In genomic region chr12:121399391-121400331, GRCh38 we compare ENCODE assay signal across 8 cellular contexts. TPM values are rescaled to one million over a fixed set of nuclear protein-coding genes. Genes with fewer than 3 reads are reported as not detected.
DNase-seq lines count a peak whose midpoint lies in the region; ATAC-seq and TF ChIP-seq lines count a peak whose summit lies in the region.

RNF34 (plus strand) TSS chr12:121400118; CDS start chr12:121400213, 95 bp downstream.

- H3K9me3 ChIP-seq in PC-3 (ENCODE audit: low read length) (no peaks in the 10 kb centered on the region), mucosa of descending colon (no peaks in the 10 kb centered on the region)

- BruUV-seq in PC-3 (replicated peaks; lab: Mats Ljungman, UMichigan) = TSS peak; percentile 92

- H3K27ac ChIP-seq in PC-3 (ENCODE audit: low read length) = peak within 1 kb of the TSS; percentile 52

- intact Hi-C loops in PC-3 (cut with micrococcal nuclease) = loop anchor here (1.0 kb wide), 1 partner anchor 47 kb away; the partner anchor contains the start of gene ANAPC5
- intact Hi-C loops in mucosa of descending colon (cut with DNase I, micrococcal nuclease) = no loop called here

- peak; percentile 27; the same call in 1 of the 2 replicates for TF ChIP-seq EP300 in Ishikawa (IDR thresholded peaks at IDR 0.05; ENCODE audit: borderline replicate concordance)

- DNase-seq in DMS114 treated with DMSO at 0.1 percent for 48 hours (lab: John Stamatoyannopoulos, UW; ENCODE audit: unreplicated experiment) (peak; percentile 97), PC-3 (peak; percentile 99), activated T-cell treated with anti-CD3 and anti-CD28 coated beads for 48 hours (ENCODE audit: low read depth) (peak; percentile 99), epithelial cell of esophagus (ENCODE audit: low read depth) (peak; percentile 99), mucosa of descending colon (peak; percentile 99 to 100 (median 99))
- peak; percentile 97 for DNase-seq in stimulated activated CD8-positive, alpha-beta memory T cell treated with anti-CD3 and anti-CD28 coated beads, Interleukin-4, amount 100 ng/mL, for 24 hours (ENCODE audit: low read depth)

- H3K9me2 ChIP-seq in PC-3 (replicated peaks; ENCODE audit: low read length) = no peaks in the 10 kb centered on the region

- peak within 1 kb of the TSS; percentile 83 for H2AFZ ChIP-seq in PC-3 (ENCODE audit: low read length)

- H3K4me3 ChIP-seq in PC-3 (ENCODE audit: low read length) (peak within 1 kb of the TSS; percentile 97), epithelial cell of esophagus (ENCODE audit: low read length) (peak within 1 kb of the TSS; percentile 88), mucosa of descending colon (peak within 1 kb of the TSS; percentile 82)

- H3K4me1 ChIP-seq in PC-3 (ENCODE audit: insufficient read depth, low read length) = peaks cover 22% of the 10 kb centered on the region
- H3K4me1 ChIP-seq in mucosa of descending colon (ENCODE audit: low read depth) = peaks cover 14% of the 10 kb centered on the region

- H3K36me3 ChIP-seq in PC-3 (ENCODE audit: low read depth, low read length) = peaks cover under 1% of the 10 kb centered on the region; the same call in 1 of the 2 replicates
- H3K36me3 ChIP-seq in mucosa of descending colon (ENCODE audit: low read depth) = no peaks in the 10 kb centered on the region

- POLR2A ChIA-PET in PC-3 (lab: Charles Lee; ENCODE audit: unreplicated experiment) = interaction anchor here (0.5 to 0.6 kb wide), 2 partner anchors 228 to 438 kb away, joined by 3 read pairs; no protein-coding TSS in a partner anchor

- CTCF ChIA-PET in PC-3 (lab: Charles Lee) = interaction anchor here (0.9 kb wide), 1 partner anchor 64 kb away, joined by 6 read pairs; no protein-coding TSS in a partner anchor

- H4K20me1 ChIP-seq in PC-3 (ENCODE audit: low read length) = no peaks in the 10 kb centered on the region

- TF ChIP-seq RAD21 in Ishikawa (IDR thresholded peaks at IDR 0.05; ENCODE audit: low read depth) = no peak

- peaks cover 56% of the 10 kb centered on the region for H3K79me2 ChIP-seq in PC-3 (ENCODE audit: low read length)

- no peak for TF ChIP-seq CTCF in PC-3 (conservative IDR thresholded peaks at IDR 0.05; ENCODE audit: low read depth, low read length)
- TF ChIP-seq CTCF in epithelial cell of esophagus (IDR thresholded peaks at IDR 0.05; ENCODE audit: insufficient read depth, low read depth, low read length, missing control alignments) = peak; percentile 14
- no peak for TF ChIP-seq CTCF in mucosa of descending colon (IDR thresholded peaks at IDR 0.05)

- H3K4me2 ChIP-seq in PC-3 (ENCODE audit: low read length) = peak within 1 kb of the TSS; percentile 94

- H3K27me3 ChIP-seq in PC-3 (ENCODE audit: low read length) = no peaks in the 10 kb centered on the region

- ATAC-seq in GM21576 (IDR thresholded peaks at IDR 0.05; ENCODE audit: unreplicated experiment) (peak; percentile 85), PC-3 (peak; percentile 93), mucosa of descending colon (peak; percentile 97)

- peak within 1 kb of the TSS; percentile 95 for H3K9ac ChIP-seq in PC-3 (ENCODE audit: low read length)

- H3F3A ChIP-seq in PC-3 (ENCODE audit: low read length, unreplicated experiment) = no peaks in the 10 kb centered on the region

TF ChIP-seq in Ishikawa, 13 proteins besides CTCF, POLR2A, EP300 and RAD21:
- TF ChIP-seq YY1 (IDR thresholded peaks at IDR 0.05; ENCODE audit: low read depth) (peak; percentile 12; the same call in 1 of the 2 replicates), TAF1 (IDR thresholded peaks at IDR 0.05; ENCODE audit: low read depth) (peak; percentile 93), USF1 (IDR thresholded peaks at IDR 0.05) (peak; percentile 76), EGR1 (IDR thresholded peaks at IDR 0.05) (no peak), TEAD4 (IDR thresholded peaks at IDR 0.05) (peak; percentile 26; the same call in 1 of the 2 replicates), FOXM1 (IDR thresholded peaks at IDR 0.05; ENCODE audit: borderline replicate concordance, low read depth) (no peak; the same call in 1 of the 2 replicates), NFIC (IDR thresholded peaks at IDR 0.05) (0 out of 2 replicates have a peak, but pooled peaks have one; percentile 6), CREB1 (IDR thresholded peaks at IDR 0.05; ENCODE audit: low read depth) (0 out of 2 replicates have a peak, but pooled peaks have one; percentile 38), MAX (IDR thresholded peaks at IDR 0.05) (peak; percentile 86), CEBPB (IDR thresholded peaks at IDR 0.05) (no peak), TCF12 (IDR thresholded peaks at IDR 0.05; ENCODE audit: low read depth) (peak; percentile 44), REST (IDR thresholded peaks at IDR 0.05; ENCODE audit: low read depth) (no peak), ZBTB7A (IDR thresholded peaks at IDR 0.05; ENCODE audit: low read depth) (no peak)

RNA-seq across cellular contexts. Expression of gene RNF34, which starts in this region (rescaled TPM):
- total RNA-seq in PC-3 (2014; rRNA removed) = 73.7 and 88.2 TPM in 2 replicates
- 10 to 100 TPM; 44.4 to 50.8 (median 46.8) TPM for total RNA-seq in mucosa of descending colon

Comparison
In these comparisons a context has a peak if more than half of its experiments do, and no peak if none do; other contexts are left out.
1. Peak in every context shown above with its lines: DNase-seq, ATAC-seq, H3K4me3 ChIP-seq and H3K27ac ChIP-seq.